8 cellular contexts compared by ENCODE assay signal in the genomic region with DNA sequence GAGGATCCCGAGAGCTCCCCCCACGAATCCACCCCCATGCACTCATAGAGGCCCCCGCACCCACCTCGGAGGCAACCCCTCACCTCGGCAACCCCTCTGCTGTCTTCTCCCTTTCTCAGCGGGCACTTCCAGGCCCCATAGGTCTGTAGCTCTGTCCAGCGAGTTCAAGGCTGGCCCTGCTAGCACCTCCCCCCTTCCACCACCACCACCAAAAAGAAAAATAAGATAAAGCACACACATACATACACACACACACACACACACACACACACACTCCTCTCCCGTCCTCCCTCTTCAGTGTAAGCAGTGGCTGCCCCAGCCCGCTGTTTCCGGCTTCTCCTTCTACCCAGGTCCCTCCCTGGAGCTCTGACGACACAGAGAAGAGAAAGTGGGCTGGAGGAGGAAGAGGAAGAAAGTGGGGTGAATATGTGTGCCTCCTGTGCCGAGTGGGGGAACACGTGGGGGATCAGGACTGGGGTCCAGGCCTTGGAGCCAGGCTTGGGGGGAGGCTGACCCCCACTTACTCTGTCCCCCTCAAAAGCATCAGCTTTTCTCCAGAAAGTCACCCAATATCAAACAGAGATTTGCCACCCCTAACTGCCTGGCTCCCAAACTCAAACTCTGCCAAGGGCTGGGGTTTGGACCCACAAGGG. TPM values are rescaled to one million over a fixed set of nuclear protein-coding genes. Genes with fewer than 3 reads are reported as not detected.
DNase-seq lines count a peak whose midpoint lies in the region; ATAC-seq and TF ChIP-seq lines count a peak whose summit lies in the region.

A gene with protein sequence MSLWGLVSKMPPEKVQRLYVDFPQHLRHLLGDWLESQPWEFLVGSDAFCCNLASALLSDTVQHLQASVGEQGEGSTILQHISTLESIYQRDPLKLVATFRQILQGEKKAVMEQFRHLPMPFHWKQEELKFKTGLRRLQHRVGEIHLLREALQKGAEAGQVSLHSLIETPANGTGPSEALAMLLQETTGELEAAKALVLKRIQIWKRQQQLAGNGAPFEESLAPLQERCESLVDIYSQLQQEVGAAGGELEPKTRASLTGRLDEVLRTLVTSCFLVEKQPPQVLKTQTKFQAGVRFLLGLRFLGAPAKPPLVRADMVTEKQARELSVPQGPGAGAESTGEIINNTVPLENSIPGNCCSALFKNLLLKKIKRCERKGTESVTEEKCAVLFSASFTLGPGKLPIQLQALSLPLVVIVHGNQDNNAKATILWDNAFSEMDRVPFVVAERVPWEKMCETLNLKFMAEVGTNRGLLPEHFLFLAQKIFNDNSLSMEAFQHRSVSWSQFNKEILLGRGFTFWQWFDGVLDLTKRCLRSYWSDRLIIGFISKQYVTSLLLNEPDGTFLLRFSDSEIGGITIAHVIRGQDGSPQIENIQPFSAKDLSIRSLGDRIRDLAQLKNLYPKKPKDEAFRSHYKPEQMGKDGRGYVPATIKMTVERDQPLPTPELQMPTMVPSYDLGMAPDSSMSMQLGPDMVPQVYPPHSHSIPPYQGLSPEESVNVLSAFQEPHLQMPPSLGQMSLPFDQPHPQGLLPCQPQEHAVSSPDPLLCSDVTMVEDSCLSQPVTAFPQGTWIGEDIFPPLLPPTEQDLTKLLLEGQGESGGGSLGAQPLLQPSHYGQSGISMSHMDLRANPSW (minus strand): TSS at position 317 of the 653 bp plus-strand sequence. CDS start 3,084 bp downstream, outside the sequence.

- DNase-seq in DMS 273 (lab: John Stamatoyannopoulos, UW; ENCODE audit: unreplicated experiment) (peak; percentile 26), DMS 273 treated with DMSO at 0.1 percent for 48 hours (lab: John Stamatoyannopoulos, UW) (no peak), NOMO-1 (lab: John Stamatoyannopoulos, UW; ENCODE audit: unreplicated experiment in 2 of 2) (peak; percentile 87 to 93), activated T-cell treated with anti-CD3 and anti-CD28 coated beads for 1 hour (ENCODE audit: low read depth) (peak; percentile 70), epithelial cell of proximal tubule (ENCODE audit: low read depth) (no peak), myocyte (ENCODE audit: low read depth) (peak; percentile 79)
- peak; percentile 67 to 88 (median 82) for DNase-seq in stimulated activated naive CD4-positive, alpha-beta T cell (lab: John Stamatoyannopoulos, UW)

- TF ChIP-seq CTCF in epithelial cell of proximal tubule (conservative IDR thresholded peaks at IDR 0.05; ENCODE audit: low read depth, low read length): no peak

- H3K4me3 ChIP-seq in epithelial cell of proximal tubule (ENCODE audit: low read depth, low read length): peak within 1 kb of the TSS; percentile 98

- peak; percentile 39 for ATAC-seq in HG02970 (IDR thresholded peaks at IDR 0.05; ENCODE audit: low FRiP score, unreplicated experiment)

RNA-seq across cellular contexts. Expression of the gene that starts here (rescaled TPM):
- total RNA-seq in epithelial cell of proximal tubule (66.1 and 71.4 TPM in 2 replicates), myocyte (51.1 and 59.4 TPM in 2 replicates)
- 66.7 TPM for polyA plus RNA-seq in myocyte (2012)

Comparison
In these comparisons a context has a peak if more than half of its experiments do, and no peak if none do; other contexts are left out.
1. DNase-seq: peak in DMS 273 (single experiment), NOMO-1 (2 of 2), activated T-cell treated with anti-CD3 and anti-CD28 coated beads for 1 hour (single experiment), myocyte (single experiment) and stimulated activated naive CD4-positive, alpha-beta T cell (6 of 6); none in DMS 273 treated with DMSO at 0.1 percent for 48 hours (single experiment) and epithelial cell of proximal tubule (single experiment).